In the genomic region with DNA sequence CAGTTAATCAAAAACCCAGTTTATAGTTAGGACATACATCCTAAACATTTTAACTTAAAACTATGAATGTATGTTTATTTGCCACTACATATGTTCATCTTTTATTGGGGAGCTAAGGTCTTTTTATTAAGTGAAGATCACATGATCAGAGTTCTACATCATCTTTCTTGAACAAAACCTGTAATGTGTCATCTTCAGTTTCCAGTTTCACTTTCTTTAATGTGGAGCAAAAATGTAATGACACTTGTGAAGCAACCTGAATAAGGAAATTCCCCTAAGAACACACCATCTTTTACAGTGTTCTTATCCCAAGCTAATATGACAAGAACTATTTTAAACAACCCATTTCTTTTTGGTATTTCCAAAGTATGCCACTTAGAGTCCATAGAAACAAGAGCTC, we compare ENCODE assay signal across 15 cellular contexts.
DNase-seq lines count a peak whose midpoint lies in the region; ATAC-seq and TF ChIP-seq lines count a peak whose summit lies in the region.
"Had no signal": no experiment of that assay in that cellular context is flagged by ENCODE, and none has a peak within 500 bp of the region (broad histone marks: within the 10 kb centered on the region; RNA-seq: fewer than 3 reads in every experiment).

No MANE protein-coding gene starts in this region.

- no peak overlapping the region for H3K4me2 ChIP-seq in OCI-LY1 (ENCODE audit: low read length)
- H3K4me2 ChIP-seq in Karpas-422 (ENCODE audit: low read depth, low read length, poor library complexity, severe bottlenecking) = no peak overlapping the region

- H3K4me3 ChIP-seq in OCI-LY1 (ENCODE audit: low read depth, low read length, poor library complexity, severe bottlenecking) = no peak overlapping the region
- H3K4me3 ChIP-seq in Karpas-422 (ENCODE audit: low read length) = no peak overlapping the region
- no peak overlapping the region for H3K4me3 ChIP-seq in gastroesophageal sphincter
- H3K4me3 ChIP-seq: tibial artery had no signal

- TF ChIP-seq CTCF in OCI-LY1 (IDR thresholded peaks at IDR 0.05; ENCODE audit: low read length) = no peak
- no peak for TF ChIP-seq CTCF in gastroesophageal sphincter (IDR thresholded peaks at IDR 0.05)

- DNase-seq in Karpas-422 (no peak), NCI-H1105 treated with DMSO at 0.1 percent for 48 hours (lab: John Stamatoyannopoulos, UW) (no peak), NCI-H2107 (lab: John Stamatoyannopoulos, UW) (no peak)
- DNase-seq: activated gamma-delta T cell treated with Interleukin-2 at 50 U/mL for 16 hours; CD8-positive, alpha-beta T cell; hippocampal formation; KG1; stimulated activated CD4-positive, alpha-beta T cell treated with anti-CD3 and anti-CD28 coated beads, Interleukin-2, amount 100 ng/mL, for 24 hours; tibial artery had no signal

- no peaks in the 10 kb centered on the region for H3F3A ChIP-seq in OCI-LY1 (ENCODE audit: insufficient read depth, low read length)

- H3K27ac ChIP-seq in OCI-LY1 (ENCODE audit: low read depth, low read length, poor library complexity, severe bottlenecking) (no peak overlapping the region), Karpas-422 (ENCODE audit: low read length) (no peak overlapping the region), gastroesophageal sphincter (no peak overlapping the region)
- H3K27ac ChIP-seq: tibial artery had no signal

- peaks cover 3% of the 10 kb centered on the region for H3K4me1 ChIP-seq in OCI-LY1 (ENCODE audit: insufficient read depth, low read length, severe bottlenecking)
- no peaks in the 10 kb centered on the region for H3K4me1 ChIP-seq in Karpas-422 (ENCODE audit: low read length)
- H3K4me1 ChIP-seq in gastroesophageal sphincter = no peaks in the 10 kb centered on the region
- H3K4me1 ChIP-seq: tibial artery had no signal

- H3K9me3 ChIP-seq in OCI-LY1 (ENCODE audit: low read length) (no peaks in the 10 kb centered on the region), Karpas-422 (ENCODE audit: low read length) (no peaks in the 10 kb centered on the region), gastroesophageal sphincter (no peaks in the 10 kb centered on the region)
- H3K9me3 ChIP-seq: tibial artery had no signal

- no peak for TF ChIP-seq EP300 in gastroesophageal sphincter (IDR thresholded peaks at IDR 0.05)

- ATAC-seq in GM18502 (IDR thresholded peaks at IDR 0.05; ENCODE audit: poor library complexity, unreplicated experiment) (peak; percentile 88), GM19467 (IDR thresholded peaks at IDR 0.05; ENCODE audit: unreplicated experiment) (peak; percentile 82), HG02973 (IDR thresholded peaks at IDR 0.05; ENCODE audit: unreplicated experiment) (peak; percentile 94), gastroesophageal sphincter (no peak)
- ATAC-seq: CD8-positive, alpha-beta T cell; naive thymus-derived CD4-positive, alpha-beta T cell had no signal

- H4K20me1 ChIP-seq in OCI-LY1 (ENCODE audit: insufficient read depth, low read length) (no peaks in the 10 kb centered on the region), Karpas-422 (ENCODE audit: insufficient read depth, low read depth, low read length) (no peaks in the 10 kb centered on the region)

- peak overlapping the region; percentile 40; the same call in 1 of the 2 replicates for H2AFZ ChIP-seq in OCI-LY1 (ENCODE audit: low read length)
- no peak overlapping the region for H2AFZ ChIP-seq in Karpas-422 (ENCODE audit: low read length)

- H3K79me2 ChIP-seq in OCI-LY1 (ENCODE audit: insufficient read depth, low read length) = no peaks in the 10 kb centered on the region
- no peaks in the 10 kb centered on the region for H3K79me2 ChIP-seq in Karpas-422 (ENCODE audit: low read length)

- H3K27me3 ChIP-seq in OCI-LY1 (ENCODE audit: insufficient read depth, low read length) (no peaks in the 10 kb centered on the region), Karpas-422 (ENCODE audit: low read length) (no peaks in the 10 kb centered on the region), gastroesophageal sphincter (no peaks in the 10 kb centered on the region)
- H3K27me3 ChIP-seq: tibial artery had no signal

- H3K9ac ChIP-seq in OCI-LY1 (ENCODE audit: low read length) (no peak overlapping the region), Karpas-422 (ENCODE audit: low read length) (no peak overlapping the region)

- no peaks in the 10 kb centered on the region for H3K9me2 ChIP-seq in OCI-LY1 (ENCODE audit: low read depth, low read length)
- no peaks in the 10 kb centered on the region for H3K9me2 ChIP-seq in Karpas-422 (replicated peaks; ENCODE audit: insufficient read depth, low read length)

- no peaks in the 10 kb centered on the region for H3K36me3 ChIP-seq in OCI-LY1 (ENCODE audit: insufficient read depth, low read length)
- no peaks in the 10 kb centered on the region for H3K36me3 ChIP-seq in Karpas-422 (ENCODE audit: insufficient read depth, low read length)
- no peaks in the 10 kb centered on the region for H3K36me3 ChIP-seq in gastroesophageal sphincter
- H3K36me3 ChIP-seq: tibial artery had no signal

- TF ChIP-seq POLR2A in gastroesophageal sphincter (IDR thresholded peaks at IDR 0.05) = no peak
